ENCODE assay signal across 27 cellular contexts in the genomic region with DNA sequence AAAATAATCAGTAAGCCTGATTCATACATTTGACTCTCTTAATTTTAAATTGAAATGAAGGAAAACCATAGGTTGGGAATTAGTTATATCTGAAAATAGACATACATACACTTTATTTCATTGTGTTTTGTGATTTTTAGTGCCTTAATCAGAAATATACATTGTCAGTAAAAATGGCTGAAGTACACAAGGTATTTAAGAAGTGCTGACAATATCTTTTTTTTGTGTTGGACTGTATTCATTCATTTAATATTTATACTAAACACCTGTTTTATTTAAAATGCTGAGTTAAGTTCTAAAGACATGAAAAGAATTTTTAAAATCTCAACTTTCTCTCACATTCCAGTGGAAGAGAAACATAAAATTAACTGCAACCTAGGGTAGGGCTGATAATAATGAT.
"Had no signal": no experiment of that assay in that cellular context is flagged by ENCODE, and none has a peak within 500 bp of the region (broad histone marks: within the 10 kb centered on the region; RNA-seq: fewer than 3 reads in every experiment).

No MANE protein-coding gene starts in this region.

- FAIRE-seq: endometrium, islet of Langerhans, keratinocyte had no signal

- H3K4me1 Mint-ChIP-seq: endodermal cell had no signal

- H3K27ac ChIP-seq: colonic mucosa, epithelial cell of prostate, esophagus squamous epithelium, gastrocnemius medialis, heart right ventricle, left lung, lower lobe of right lung had no signal

- H3K27ac Mint-ChIP-seq: dendritic cell treated with granulocyte-macrophage colony-stimulating factor and Interleukin-4, amounts not matched to agents 40 ng/mL and 50 ng/mL, for 4 days; effector memory CD8-positive, alpha-beta T cell; endodermal cell; mesothelial cell of epicardium had no signal

- H3K27me3 Mint-ChIP-seq: dendritic cell treated with granulocyte-macrophage colony-stimulating factor and Interleukin-4, amounts not matched to agents 40 ng/mL and 50 ng/mL, for 4 days; effector memory CD8-positive, alpha-beta T cell had no signal

- H3K9me3 Mint-ChIP-seq: dendritic cell treated with granulocyte-macrophage colony-stimulating factor and Interleukin-4, amounts not matched to agents 40 ng/mL and 50 ng/mL, for 4 days; effector memory CD8-positive, alpha-beta T cell; endodermal cell; mesothelial cell of epicardium had no signal

- ATAC-seq: effector memory CD8-positive, alpha-beta T cell; esophagus mucosa; gastrocnemius medialis; heart right ventricle; left cardiac atrium; left lung; left ventricle myocardium superior; lower lobe of right lung; mucosa of descending colon had no signal

- H3K4me3 Mint-ChIP-seq: dendritic cell treated with granulocyte-macrophage colony-stimulating factor and Interleukin-4, amounts not matched to agents 40 ng/mL and 50 ng/mL, for 4 days; effector memory CD8-positive, alpha-beta T cell; endodermal cell; mesothelial cell of epicardium had no signal

- H3K9me3 ChIP-seq: colonic mucosa, esophagus squamous epithelium, gastrocnemius medialis, heart right ventricle, left lung, lower lobe of right lung, mucosa of descending colon had no signal

- H3K36me3 ChIP-seq: colonic mucosa, esophagus squamous epithelium, gastrocnemius medialis, heart right ventricle, left lung, lower lobe of right lung had no signal

- H3K27me3 ChIP-seq: colonic mucosa, esophagus squamous epithelium, gastrocnemius medialis, heart right ventricle, left lung had no signal

- H3K4me1 ChIP-seq: colonic mucosa, left lung, lower lobe of right lung had no signal

- DNase-seq: colonic mucosa; cortex of kidney; effector CD8-positive, alpha-beta T cell; effector memory CD8-positive, alpha-beta T cell; endodermal cell; erythroblast; esophagus squamous epithelium; foreskin fibroblast; foreskin melanocyte; gastrocnemius medialis; glutamatergic neuron; head of caudate nucleus; heart right ventricle; hippocampal formation; left cardiac atrium; left lung; left ventricle myocardium superior; lower lobe of right lung; mesenchymal stem cell; mucosa of descending colon had no signal

- H3K4me3 ChIP-seq: colonic mucosa, esophagus squamous epithelium, gastrocnemius medialis, heart right ventricle, left lung, lower lobe of right lung, mucosa of descending colon had no signal
